In genomic region chr4:75118739-75119138, GRCh38 we compare ENCODE assay signal across 6 cellular contexts.
"Had no signal": no experiment of that assay in that cellular context is flagged by ENCODE, and none has a peak within 500 bp of the region (broad histone marks: within the 10 kb centered on the region; RNA-seq: fewer than 3 reads in every experiment).

No MANE protein-coding gene starts in this region.

- H3K36me3 ChIP-seq: HAP-1 had no signal

- DNase-seq: GM23248, GOT3, H7 had no signal

- H3K9me3 ChIP-seq: HAP-1 had no signal

- H3K27ac ChIP-seq: GM23248, KMS-11 had no signal

- H3K4me3 ChIP-seq: GM23248, HAP-1 had no signal

- H2AFZ ChIP-seq: GM23248 had no signal

- H3K4me1 ChIP-seq: HAP-1 had no signal

- FAIRE-seq: HTR-8/SVneo had no signal

- H3K4me2 ChIP-seq: KMS-11 had no signal
